Comparison of ENCODE assay signal across 8 cellular contexts in the genomic region with DNA sequence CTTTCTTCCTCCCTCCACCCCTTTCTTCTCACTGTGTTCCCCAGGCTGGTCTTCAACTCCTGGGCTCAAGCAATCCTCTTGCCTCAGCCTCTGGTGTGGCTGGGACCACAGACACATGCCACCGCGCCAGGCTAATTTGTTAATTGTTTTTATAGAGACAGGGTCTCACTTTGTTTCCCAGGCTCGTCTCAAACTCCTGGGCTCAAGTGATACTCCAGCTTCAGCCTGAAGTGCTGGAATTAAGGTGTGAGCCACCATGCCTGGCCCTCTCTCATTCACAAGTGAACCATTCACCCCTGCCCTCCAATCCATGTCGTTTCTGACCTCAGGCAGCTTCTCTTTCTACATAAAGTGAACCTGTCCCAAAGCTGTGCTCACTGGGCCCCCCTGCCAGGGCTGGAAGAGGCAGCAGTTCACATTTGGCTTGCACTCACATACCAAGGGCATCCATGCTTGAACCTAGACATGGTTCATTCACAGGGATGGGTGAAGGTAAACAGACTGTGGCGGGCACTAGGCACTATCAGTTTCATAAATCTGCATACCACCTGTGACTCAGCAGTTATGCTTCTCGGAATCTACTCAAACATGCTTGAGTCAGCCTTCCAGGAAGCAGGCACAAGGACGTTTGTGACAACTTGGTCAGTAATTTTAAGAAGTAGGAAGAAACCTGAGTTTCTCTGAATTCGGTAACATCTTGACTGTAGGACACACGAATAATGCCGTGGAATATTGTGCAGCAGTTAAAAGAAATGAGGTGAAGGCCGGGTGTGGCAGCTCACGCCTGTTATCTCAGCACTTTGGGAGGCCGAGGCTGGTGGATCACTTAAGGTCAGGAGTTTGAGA. TPM values are rescaled to one million over a fixed set of nuclear protein-coding genes. Genes with fewer than 3 reads are reported as not detected.
DNase-seq lines count a peak whose midpoint lies in the region; ATAC-seq and TF ChIP-seq lines count a peak whose summit lies in the region.

No MANE protein-coding gene starts in this region.

- H3K9me3 Mint-ChIP-seq in activated T-cell treated with anti-CD3 and anti-CD28 coated beads, Interleukin-2, amount 50 U/mL, for 4 hours = no peaks in the 10 kb centered on the region

- no peak for TF ChIP-seq POLR2A in gastroesophageal sphincter (IDR thresholded peaks at IDR 0.05)

- no peak for TF ChIP-seq EP300 in gastroesophageal sphincter (IDR thresholded peaks at IDR 0.05)

- H3K36me3 Mint-ChIP-seq in activated T-cell treated with anti-CD3 and anti-CD28 coated beads, Interleukin-2, amount 50 U/mL, for 4 hours (ENCODE audit: insufficient read depth) = peaks cover 2% of the 10 kb centered on the region

- H3K9me3 ChIP-seq in gastroesophageal sphincter = no peaks in the 10 kb centered on the region

- TF ChIP-seq CTCF in gastroesophageal sphincter (IDR thresholded peaks at IDR 0.05) = no peak

- no peaks in the 10 kb centered on the region for H3K27me3 ChIP-seq in gastroesophageal sphincter

- 54 to 74% methylated on average over 8 to 9 of the region's 13 CpGs for WGBS in gastroesophageal sphincter (ENCODE audit: low coverage in 1 of 2), 2 donors

- H3K4me1 ChIP-seq in gastroesophageal sphincter = peaks cover 0 to 18% (median 4%) of the 10 kb centered on the region in 3 donors

- no peaks in the 10 kb centered on the region for H3K27me3 Mint-ChIP-seq in activated T-cell treated with anti-CD3 and anti-CD28 coated beads, Interleukin-2, amount 50 U/mL, for 4 hours (ENCODE audit: low read depth)

- H3K4me3 Mint-ChIP-seq in activated T-cell treated with anti-CD3 and anti-CD28 coated beads, Interleukin-2, amount 50 U/mL, for 4 hours = peak overlapping the region; percentile 60

- peak overlapping the region in 3 of 4 donors; percentile 54 to 70 (median 65) for H3K27ac ChIP-seq in gastroesophageal sphincter

- ATAC-seq in HG02642 (IDR thresholded peaks at IDR 0.05; ENCODE audit: poor library complexity, unreplicated experiment) (peak; percentile 49), gastroesophageal sphincter (peak; percentile 28)
- ATAC-seq in activated T-cell treated with anti-CD3 and anti-CD28 coated beads, Interleukin-2, amount 50 U/mL, for 4 hours = peak; percentile 67 to 71

- DNase-seq in GM03348 (ENCODE audit: low spot score) = peak; percentile 87
- peak; percentile 56 for DNase-seq in NOMO-1 treated with dmso at 0.1 percent for 144 hours (lab: John Stamatoyannopoulos, UW; ENCODE audit: unreplicated experiment)
- DNase-seq in activated T-cell treated with anti-CD3 and anti-CD28 coated beads, Interleukin-2, amount 50 U/mL, for 4 hours = peak; percentile 59
- peak; percentile 44 for DNase-seq in stimulated activated CD4-positive, alpha-beta T cell treated with anti-CD3 and anti-CD28 coated beads, Interleukin-12 subunit alpha, Interleukin-12 subunit beta, amount 100 ng/mL, for 4 hours
- DNase-seq in T-helper 9 cell = no peak
- no peak for DNase-seq in effector CD8-positive, alpha-beta T cell (lab: John Stamatoyannopoulos, UW)

- peaks cover 0 to 41% of the 10 kb centered on the region in 2 donors for H3K36me3 ChIP-seq in gastroesophageal sphincter

- H3K4me3 ChIP-seq in gastroesophageal sphincter = no peak overlapping the region

- H3K4me1 Mint-ChIP-seq in activated T-cell treated with anti-CD3 and anti-CD28 coated beads, Interleukin-2, amount 50 U/mL, for 4 hours (ENCODE audit: low read depth) = peaks cover 64% of the 10 kb centered on the region

RNA-seq across cellular contexts. Expression of a gene that starts 6.0 kb away (rescaled TPM):
- 100 to 1,000 TPM; 205 to 289 (median 262) TPM for total RNA-seq in activated T-cell treated with anti-CD3 and anti-CD28 coated beads, Interleukin-2, amount 50 U/mL, for 4 hours
- total RNA-seq in gastroesophageal sphincter = 10 to 100 TPM; 59.2 to 87.6 (median 67.8) TPM

RNA-seq across cellular contexts. Expression of a gene that starts 34.4 kb away (rescaled TPM):
- total RNA-seq in activated T-cell treated with anti-CD3 and anti-CD28 coated beads, Interleukin-2, amount 50 U/mL, for 4 hours = 10 to 100 TPM; 15.8 to 16.5 (median 16.4) TPM
- total RNA-seq in gastroesophageal sphincter = 10 to 100 TPM in 3 of 4 donors, 1 to 10 TPM in 1; 7.9 to 19.7 (median 13.7) TPM

RNA-seq across cellular contexts. Expression of a gene that starts 34.5 kb away (rescaled TPM):
- 10 to 100 TPM; 18.9 to 25.2 (median 19.1) TPM for total RNA-seq in activated T-cell treated with anti-CD3 and anti-CD28 coated beads, Interleukin-2, amount 50 U/mL, for 4 hours
- 10 to 100 TPM; 16.8 to 39.2 (median 18.2) TPM for total RNA-seq in gastroesophageal sphincter

Comparison
In these comparisons a context has a peak if more than half of its experiments do, and no peak if none do; other contexts are left out.
1. DNase-seq: peak in GM03348 (single experiment), NOMO-1 treated with dmso at 0.1 percent for 144 hours (single experiment), activated T-cell treated with anti-CD3 and anti-CD28 coated beads, Interleukin-2, amount 50 U/mL, for 4 hours (single experiment) and stimulated activated CD4-positive, alpha-beta T cell treated with anti-CD3 and anti-CD28 coated beads, Interleukin-12 subunit alpha, Interleukin-12 subunit beta, amount 100 ng/mL, for 4 hours (single experiment); none in T-helper 9 cell (single experiment) and effector CD8-positive, alpha-beta T cell (single experiment).
2. Peak in every context shown above with its lines, with median percentiles within 50 percentile points of each other: ATAC-seq.